ENCODE assay signal across 1 cellular context in genomic region chr14:35390577-35391387, GRCh38.
TF ChIP-seq lines count a peak whose summit lies in the region.

No MANE protein-coding gene starts in this region.

TF ChIP-seq in GM23338, 12 proteins besides CTCF, POLR2A, EP300 and RAD21 (continued from another document):
- TF ChIP-seq ZNF462 (CRISPR knock-in tag; IDR thresholded peaks at IDR 0.05), result no peak
- TF ChIP-seq ETS1 (IDR thresholded peaks at IDR 0.05), result no peak
- no peak for TF ChIP-seq STAT1 (IDR thresholded peaks at IDR 0.05; ENCODE audit: unreplicated experiment)
- no peak for TF ChIP-seq EZH2phosphoT487 (IDR thresholded peaks at IDR 0.05; ENCODE audit: unreplicated experiment)
